7 cellular contexts compared by ENCODE assay signal in genomic region chr11:125123947-125124633, GRCh38. TPM values are rescaled to one million over a fixed set of nuclear protein-coding genes. Genes with fewer than 3 reads are reported as not detected.
A peak's percentile ranks its signal among the peaks of the same experiment; 100 is the strongest.
DNase-seq lines count a peak whose midpoint lies in the region; TF ChIP-seq lines count a peak whose summit lies in the region.

No MANE protein-coding gene starts in this region.

- H2BK120ac ChIP-seq in trophoblast cell (ENCODE audit: insufficient read depth, low read length, poor library complexity), result no peak overlapping the region

- H2BK5ac ChIP-seq in trophoblast cell (ENCODE audit: low read depth, low read length, poor library complexity), result no peak overlapping the region

- no peak overlapping the region for H2AK5ac ChIP-seq in trophoblast cell (ENCODE audit: low read length)

- no peak overlapping the region for H3K27ac ChIP-seq in trophoblast cell (ENCODE audit: low read depth, low read length)

- no peaks in the 10 kb centered on the region for H3K79me1 ChIP-seq in trophoblast cell (ENCODE audit: low read length)

- H3K79me2 ChIP-seq in trophoblast cell (ENCODE audit: control insufficient read depth, insufficient read depth, low read length, poor library complexity), result no peaks in the 10 kb centered on the region

- no peaks in the 10 kb centered on the region for H3K9me3 ChIP-seq in trophoblast cell (ENCODE audit: insufficient read depth, low read depth, low read length)

- no peak overlapping the region for H3K4me2 ChIP-seq in trophoblast cell (ENCODE audit: low read length)

- WGBS in trophoblast cell (ENCODE audit: extremely low coverage, insufficient coverage, insufficient read length), result no CpG with 5 or more reads among the region's 10 CpGs

- peaks cover 2 to 3% of the 10 kb centered on the region in 2 experiments for H3K4me1 ChIP-seq in trophoblast cell (ENCODE audit: control insufficient read depth in 1 of 2, insufficient read depth in 2 of 2, low read length in 2 of 2)

- DNase-seq in GDM1 (lab: John Stamatoyannopoulos, UW) (peak; percentile 4), HCEC 1CT (peak; percentile 20), NCI-H1105 treated with DMSO at 0.1 percent for 48 hours (lab: John Stamatoyannopoulos, UW) (peak; percentile 23), fibroblast of villous mesenchyme (ENCODE audit: low read depth) (peak; percentile 57), trophoblast cell (peak; percentile 66 to 78), NCI-H1694 treated with DMSO at 0.1 percent for 48 hours (lab: John Stamatoyannopoulos, UW) (no peak)
- DNase-seq in activated CD4-positive, alpha-beta T cell treated with anti-CD3 and anti-CD28 coated beads, Interleukin-2, amount 50 U/mL, for 1 hour, result peak; percentile 19

- H3K23ac ChIP-seq in trophoblast cell (ENCODE audit: low read length), result no peak overlapping the region

- H4K8ac ChIP-seq in trophoblast cell (ENCODE audit: low read depth, low read length), result peak overlapping the region; percentile 61

- H2AFZ ChIP-seq in trophoblast cell (ENCODE audit: insufficient read depth, low read length, poor library complexity), result peak overlapping the region; percentile 78

- H4K12ac ChIP-seq in trophoblast cell (ENCODE audit: low read depth, low read length), result peak overlapping the region; percentile 26

- no peaks in the 10 kb centered on the region for H3K27me3 ChIP-seq in trophoblast cell (ENCODE audit: insufficient read depth, low read length)

- H3K4me3 ChIP-seq in fibroblast of villous mesenchyme (ENCODE audit: low read depth, low read length) (no peak overlapping the region), trophoblast cell (ENCODE audit: low read depth, low read length) (no peak overlapping the region)

- peak; percentile 57 for TF ChIP-seq CTCF in fibroblast of villous mesenchyme (IDR thresholded peaks at IDR 0.05; ENCODE audit: insufficient read depth, low read depth, low read length)

- no peak overlapping the region for H2BK12ac ChIP-seq in trophoblast cell (ENCODE audit: low read length)

- H4K91ac ChIP-seq in trophoblast cell (ENCODE audit: low read depth, low read length), result no peak overlapping the region

- H3K14ac ChIP-seq in trophoblast cell (ENCODE audit: low read length), result no peak overlapping the region

- H3K4ac ChIP-seq in trophoblast cell (ENCODE audit: low read depth, low read length), result no peak overlapping the region

- H3K9ac ChIP-seq in trophoblast cell (ENCODE audit: low read length), result no peak overlapping the region

- no peak overlapping the region for H3K18ac ChIP-seq in trophoblast cell (ENCODE audit: low read length)

- no peaks in the 10 kb centered on the region for H3K36me3 ChIP-seq in trophoblast cell (ENCODE audit: control insufficient read depth in 1 of 2, insufficient read depth in 2 of 2, low read length in 2 of 2)

RNA-seq across cellular contexts. Expression of gene TMEM218, which starts 12.7 kb away (rescaled TPM):
- 18.0 and 27.2 TPM in 2 replicates for total RNA-seq in fibroblast of villous mesenchyme
- 5.1 and 5.5 TPM in 2 replicates for polyA plus RNA-seq in trophoblast cell (2013)

RNA-seq across cellular contexts. Expression of gene PKNOX2, which starts 40.5 kb away (rescaled TPM):
- total RNA-seq in fibroblast of villous mesenchyme, result 0.86 and 2.9 TPM in 2 replicates
- polyA plus RNA-seq in trophoblast cell (2013), result 1.5 and 1.9 TPM in 2 replicates
